ENCODE assay signal across 28 cellular contexts in genomic region chr9:131006601-131007000, GRCh38. TPM values are rescaled to one million over a fixed set of nuclear protein-coding genes. Genes with fewer than 3 reads are reported as not detected.
"Had no signal": no experiment of that assay in that cellular context is flagged by ENCODE, and none has a peak within 500 bp of the region (broad histone marks: within the 10 kb centered on the region; RNA-seq: fewer than 3 reads in every experiment).

No MANE protein-coding gene starts in this region.

- H3K4me3 Mint-ChIP-seq: dendritic cell treated with granulocyte-macrophage colony-stimulating factor and Interleukin-4, amounts not matched to agents 40 ng/mL and 50 ng/mL, for 4 days; effector memory CD8-positive, alpha-beta T cell; endodermal cell; immature natural killer cell; mesothelial cell of epicardium; naive B cell had no signal

- H3K9me3 ChIP-seq: colonic mucosa, esophagus squamous epithelium, gastrocnemius medialis, heart left ventricle, left lung, lower lobe of right lung, mucosa of descending colon had no signal

- H3K27ac ChIP-seq: colonic mucosa, epithelial cell of prostate, esophagus squamous epithelium, gastrocnemius medialis, heart left ventricle, hepatocyte, left lung, lower lobe of right lung had no signal

- H2AFZ ChIP-seq: hepatocyte had no signal

- H3K4me2 ChIP-seq: hepatocyte had no signal

- H3K4me1 Mint-ChIP-seq: immature natural killer cell had no signal

- H3K36me3 ChIP-seq: colonic mucosa, esophagus squamous epithelium, gastrocnemius medialis, heart left ventricle, left lung, lower lobe of right lung had no signal

- H3K27ac Mint-ChIP-seq: dendritic cell treated with granulocyte-macrophage colony-stimulating factor and Interleukin-4, amounts not matched to agents 40 ng/mL and 50 ng/mL, for 4 days; effector memory CD8-positive, alpha-beta T cell; endodermal cell; immature natural killer cell; mesothelial cell of epicardium had no signal

- H3K79me2 ChIP-seq: hepatocyte had no signal

- H3K9me3 Mint-ChIP-seq: dendritic cell treated with granulocyte-macrophage colony-stimulating factor and Interleukin-4, amounts not matched to agents 40 ng/mL and 50 ng/mL, for 4 days; effector memory CD8-positive, alpha-beta T cell; endodermal cell; immature natural killer cell had no signal

- FAIRE-seq: endometrium, islet of Langerhans, keratinocyte had no signal

- DNase-seq: colonic mucosa; cortex of kidney; effector CD8-positive, alpha-beta T cell; effector memory CD8-positive, alpha-beta T cell; endodermal cell; erythroblast; esophagus squamous epithelium; foreskin fibroblast; foreskin melanocyte; gastrocnemius medialis; hypothalamus; immature natural killer cell; left cardiac atrium; left lung; left ventricle myocardium superior; lower lobe of right lung; mesenchymal stem cell; mucosa of descending colon; naive B cell had no signal

- H3K4me3 ChIP-seq: colonic mucosa, esophagus squamous epithelium, gastrocnemius medialis, heart left ventricle, hepatocyte, left lung, lower lobe of right lung, mucosa of descending colon had no signal

- H3K4me1 ChIP-seq: colonic mucosa, gastrocnemius medialis, lower lobe of right lung had no signal

- H3K36me3 Mint-ChIP-seq: immature natural killer cell, mesothelial cell of epicardium, naive B cell had no signal

- ATAC-seq: effector memory CD8-positive, alpha-beta T cell; esophagus mucosa; gastrocnemius medialis; heart left ventricle; left cardiac atrium; left lung; left ventricle myocardium superior; lower lobe of right lung; mucosa of descending colon had no signal

RNA-seq across cellular contexts. Expression of gene LAMC3, which starts 2.4 kb away (rescaled TPM):
- polyA plus RNA-seq: immature natural killer cell, keratinocyte had no signal
